Comparison of ENCODE assay signal across 1 cellular context in genomic region chr7:74121401-74122249, GRCh38.
TF ChIP-seq lines count a peak whose summit lies in the region.

No MANE protein-coding gene starts in this region.

TF ChIP-seq in K562, 482 proteins besides CTCF, POLR2A, EP300 and RAD21:
- no peak for TF ChIP-seq ZNF263 (CRISPR knock-in tag; IDR thresholded peaks at IDR 0.05; ENCODE audit: borderline replicate concordance)
